In the genomic region with DNA sequence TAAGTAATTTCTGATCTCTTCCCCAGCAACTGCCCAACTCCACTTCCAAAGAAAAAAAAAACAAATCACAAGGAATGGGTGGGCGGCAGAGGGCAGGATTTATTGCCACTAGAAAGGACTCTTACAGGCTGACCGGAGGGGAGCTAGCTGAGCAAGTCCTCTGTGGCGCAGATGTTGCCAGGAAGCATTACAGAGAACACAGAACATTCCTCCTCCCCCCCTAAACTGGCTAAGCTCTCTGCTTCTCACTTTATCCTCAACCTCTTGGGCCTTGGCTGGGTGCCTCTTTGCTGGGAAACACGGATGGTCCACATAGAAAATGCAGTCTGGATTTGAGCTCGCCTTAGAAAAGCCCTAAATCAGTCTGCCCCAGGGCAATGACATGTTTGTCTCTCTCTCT, we compare ENCODE assay signal across 18 cellular contexts. TPM values are rescaled to one million over a fixed set of nuclear protein-coding genes. Genes with fewer than 3 reads are reported as not detected.
DNase-seq lines count a peak whose midpoint lies in the region; ATAC-seq and TF ChIP-seq lines count a peak whose summit lies in the region.
"Had no signal": no experiment of that assay in that cellular context is flagged by ENCODE, and none has a peak within 500 bp of the region (broad histone marks: within the 10 kb centered on the region; RNA-seq: fewer than 3 reads in every experiment).

No MANE protein-coding gene starts in this region.

- intact Hi-C loops in body of pancreas (cut with DNase I): no loop called here
- intact Hi-C loops in left cardiac atrium (cut with DNase I): no loop called here

- H3K9me3 ChIP-seq in HEK293 (ENCODE audit: control insufficient read depth, insufficient read depth, low read depth, low read length) (no peaks in the 10 kb centered on the region), body of pancreas (no peaks in the 10 kb centered on the region)
- H3K9me3 ChIP-seq: sigmoid colon had no signal

- CTCF ChIA-PET in HEK293 (lab: Yijun Ruan, JAX): interaction anchor here (0.6 to 1.6 kb wide), 6 partner anchors 8 to 436 kb away, joined by 3 to 6 read pairs (median 3); no protein-coding TSS in a partner anchor

- DNase-seq in body of pancreas: peak in 2 of 4 donors; percentile 13 to 19
- DNase-seq in left cardiac atrium: peak; percentile 26
- DNase-seq in putamen (ENCODE audit: low spot score): peak; percentile 63
- no peak for DNase-seq in superior temporal gyrus (ENCODE audit: extremely low spot score)
- no peak for DNase-seq in middle frontal gyrus (ENCODE audit: extremely low spot score, low spot score)
- no peak for DNase-seq in NCI-H146 treated with DMSO at 0.1 percent for 48 hours (lab: John Stamatoyannopoulos, UW; ENCODE audit: unreplicated experiment)
- DNase-seq: activated CD4-positive, alpha-beta T cell treated with anti-CD3 and anti-CD28 coated beads, Interleukin-2, amount 50 U/mL, for 1 hour; activated T-cell treated with anti-CD3 and anti-CD28 coated beads, Interleukin-2, amount 50 U/mL, for 72 hours; effector memory CD4-positive, alpha-beta T cell; glutamatergic neuron; naive thymus-derived CD8-positive, alpha-beta T cell; NCI-H1694; NCI-H748 treated with DMSO at 0.1 percent for 48 hours; SIG-M5; sigmoid colon; stimulated activated naive CD4-positive, alpha-beta T cell had no signal

- ATAC-seq in body of pancreas: peak; percentile 35
- ATAC-seq in left cardiac atrium: peak in 1 of 2 donors; percentile 22
- no peak for ATAC-seq in HG02938 (IDR thresholded peaks at IDR 0.05; ENCODE audit: unreplicated experiment)
- ATAC-seq: activated T-cell treated with anti-CD3 and anti-CD28 coated beads, Interleukin-2, amount 50 U/mL, for 72 hours; naive thymus-derived CD8-positive, alpha-beta T cell had no signal

- H3K27ac ChIP-seq in HEK293 (ENCODE audit: extremely low read depth, low read depth, low read length) (no peak overlapping the region), body of pancreas (no peak overlapping the region)

- POLR2A ChIA-PET in HEK293 (lab: Yijun Ruan, JAX): interaction anchor here (0.7 kb wide), 1 partner anchor 79 kb away, joined by 3 read pairs; no protein-coding TSS in a partner anchor

- no peak for TF ChIP-seq CTCF in HEK293 (tag by site-specific recombination; IDR thresholded peaks at IDR 0.05)
- TF ChIP-seq CTCF in body of pancreas (IDR thresholded peaks at IDR 0.05): no peak

- H3K36me3 ChIP-seq in HEK293 (ENCODE audit: control insufficient read depth in 2 of 2, insufficient read depth in 1 of 2, low read length in 2 of 2) (no peaks in the 10 kb centered on the region), body of pancreas (replicated peaks in 1 of 2; ENCODE audit: insufficient read depth in 1 of 2, low read depth in 2 of 2) (no peaks in the 10 kb centered on the region)
- H3K36me3 ChIP-seq: sigmoid colon had no signal

- H3K4me1 ChIP-seq in HEK293 (ENCODE audit: control insufficient read depth, insufficient read depth, low read length) (no peaks in the 10 kb centered on the region), body of pancreas (no peaks in the 10 kb centered on the region)

- WGBS in body of pancreas, 2 donors: 49 to 55% methylated on average over 5 of the region's 5 CpGs

- TF ChIP-seq POLR2A in body of pancreas (IDR thresholded peaks at IDR 0.05): no peak

- no peaks in the 10 kb centered on the region for H3K27me3 ChIP-seq in body of pancreas

- H3K4me3 ChIP-seq in HEK293 (ENCODE audit: low read depth, low read length) (no peak overlapping the region), body of pancreas (no peak overlapping the region)
- H3K4me3 ChIP-seq: sigmoid colon had no signal

TF ChIP-seq in HEK293, 187 proteins besides CTCF, POLR2A, EP300 and RAD21:
- TF ChIP-seq EGR2 (tag by site-specific recombination; IDR thresholded peaks at IDR 0.05; ENCODE audit: low read depth) (0 out of 2 replicates have a peak, but pooled peaks have one; percentile 27), ZNF354C (tag by site-specific recombination; IDR thresholded peaks at IDR 0.05; ENCODE audit: borderline replicate concordance, low read depth) (no peak), ZFHX2 (tag by site-specific recombination; conservative IDR thresholded peaks at IDR 0.05) (peak; percentile 35; the same call in 1 of the 2 replicates)

RNA-seq across cellular contexts. Expression of a gene that starts 12.6 kb away (rescaled TPM):
- total RNA-seq in body of pancreas (10 to 100 TPM in 1 of 2 donors, 1 to 10 TPM in 1; 4.2 to 17.1 TPM), left cardiac atrium (1 to 10 TPM; 1.1 to 9.4 TPM)
- total RNA-seq: naive thymus-derived CD8-positive, alpha-beta T cell had no signal

RNA-seq across cellular contexts. Expression of a gene that starts 56.9 kb away (rescaled TPM):
- 10 to 100 TPM; 17.4 to 81.7 TPM for total RNA-seq in body of pancreas
- total RNA-seq in left cardiac atrium: 10 to 100 TPM; 35.0 to 46.0 TPM

Comparison
In these comparisons a context has a peak if more than half of its experiments do, and no peak if none do; other contexts are left out.
1. DNase-seq: peak in left cardiac atrium (single experiment) and putamen (single experiment); none in superior temporal gyrus (single experiment), middle frontal gyrus (single experiment) and NCI-H146 treated with DMSO at 0.1 percent for 48 hours (single experiment).